Comparison of ENCODE assay signal across 9 cellular contexts in genomic region chrX:110412971-110413726, GRCh38. TPM values are rescaled to one million over a fixed set of nuclear protein-coding genes. Genes with fewer than 3 reads are reported as not detected.
DNase-seq lines count a peak whose midpoint lies in the region; ATAC-seq, FAIRE-seq and TF ChIP-seq lines count a peak whose summit lies in the region.
"Had no signal": no experiment of that assay in that cellular context is flagged by ENCODE, and none has a peak within 500 bp of the region (broad histone marks: within the 10 kb centered on the region; RNA-seq: fewer than 3 reads in every experiment).

No MANE protein-coding gene starts in this region.

- H4K20me1 ChIP-seq in mammary epithelial cell (ENCODE audit: insufficient read depth, low read length), result no peaks in the 10 kb centered on the region
- no peaks in the 10 kb centered on the region for H4K20me1 ChIP-seq in keratinocyte (ENCODE audit: control insufficient read depth, extremely low read depth, insufficient read depth, low read length)

- H3K27me3 ChIP-seq in WERI-Rb-1 (ENCODE audit: insufficient read depth, low read depth, severe bottlenecking), result peaks cover 46% of the 10 kb centered on the region
- no peaks in the 10 kb centered on the region for H3K27me3 ChIP-seq in mammary epithelial cell (ENCODE audit: insufficient read depth, low read length)
- H3K27me3 ChIP-seq in keratinocyte (ENCODE audit: control insufficient read depth, extremely low read depth, insufficient read depth, low read length), result no peaks in the 10 kb centered on the region

- H2AFZ ChIP-seq in mammary epithelial cell (ENCODE audit: low read depth, low read length) (no peak overlapping the region), keratinocyte (ENCODE audit: control insufficient read depth, low read length) (no peak overlapping the region)

- CTCF ChIA-PET in mammary epithelial cell (lab: Charles Lee; ENCODE audit: low non-redundant PET), result no interaction called here

- in situ Hi-C loops in mammary epithelial cell (cut with MboI; ENCODE audit: low sequenced_read_pairs in 2 of 2), result loop anchor here (5.0 to 25.0 kb wide), 2 partner anchors 251 to 501 kb away; no protein-coding TSS in a partner anchor

- ATAC-seq in HG02885 (IDR thresholded peaks at IDR 0.05; ENCODE audit: poor library complexity, unreplicated experiment), result peak; percentile 80

- peak; percentile 92 for TF ChIP-seq CTCF in WERI-Rb-1 (IDR thresholded peaks at IDR 0.05; ENCODE audit: low read depth, low read length)
- TF ChIP-seq CTCF in mammary epithelial cell (conservative IDR thresholded peaks at IDR 0.05 in 1 of 2, IDR thresholded peaks at IDR 0.05 in 1 of 2; ENCODE audit: extremely low read depth in 1 of 2, insufficient read depth in 1 of 2, low read depth in 1 of 2, low read length in 2 of 2), result peak; percentile 79 to 93
- peak; percentile 84 to 91 (median 86) for TF ChIP-seq CTCF in keratinocyte (optimal IDR thresholded peaks at IDR 0.05 in 1 of 3, IDR thresholded peaks at IDR 0.05 in 1 of 3, conservative IDR thresholded peaks at IDR 0.05 in 1 of 3; ENCODE audit: extremely low read depth in 1 of 3, insufficient read depth in 2 of 3, low read length in 3 of 3)

- H3K4me2 ChIP-seq in mammary epithelial cell (ENCODE audit: insufficient read depth, low read depth, low read length), result no peak overlapping the region
- no peak overlapping the region for H3K4me2 ChIP-seq in keratinocyte (ENCODE audit: control insufficient read depth, extremely low read depth, insufficient read depth, low read depth, low read length)
- H3K4me2 ChIP-seq: BLaER1 had no signal

- H3K36me3 ChIP-seq in WERI-Rb-1, result no peaks in the 10 kb centered on the region
- no peaks in the 10 kb centered on the region for H3K36me3 ChIP-seq in mammary epithelial cell (ENCODE audit: insufficient read depth, low read length)
- no peaks in the 10 kb centered on the region for H3K36me3 ChIP-seq in keratinocyte (ENCODE audit: control insufficient read depth in 2 of 2, extremely low read depth in 1 of 2, insufficient read depth in 2 of 2, low read length in 2 of 2)
- H3K36me3 ChIP-seq: BLaER1 had no signal

- 30% methylated on average over 14 of the region's 18 CpGs for WGBS in mammary epithelial cell (ENCODE audit: low coverage, missing lambda C conversion rate)

- DNase-seq in NCI-H2196 (lab: John Stamatoyannopoulos, UW; ENCODE audit: unreplicated experiment) (peak; percentile 66), NCI-H2196 treated with DMSO at 0.1 percent for 48 hours (lab: John Stamatoyannopoulos, UW; ENCODE audit: unreplicated experiment) (no peak), NCI-H2107 (lab: John Stamatoyannopoulos, UW) (peak; percentile 27), WERI-Rb-1 (peak; percentile 71), mammary epithelial cell (peak; percentile 48), keratinocyte (ENCODE audit: low read depth, low spot score) (no peak)
- peak; percentile 52 to 68 for DNase-seq in stimulated activated CD4-positive, alpha-beta T cell treated with anti-CD3 and anti-CD28 coated beads, Interleukin-1b, Interleukin-23, amount 100 ng/mL, for 4 hours (ENCODE audit: low read depth in 2 of 2)

- intact Hi-C loops in mammary epithelial cell (cut with micrococcal nuclease), result loop anchor here (1.0 to 10.0 kb wide), 3 partner anchors 253 to 501 kb away; no protein-coding TSS in a partner anchor

- peak; percentile 5 for FAIRE-seq in keratinocyte (lab: Jason Lieb, UNC)

- H3K4me1 ChIP-seq in mammary epithelial cell (ENCODE audit: insufficient read depth, low read length), result peaks cover 35% of the 10 kb centered on the region
- peaks cover 31% of the 10 kb centered on the region for H3K4me1 ChIP-seq in keratinocyte (ENCODE audit: control insufficient read depth, extremely low read depth, insufficient read depth, low read length)
- H3K4me1 ChIP-seq: BLaER1 had no signal

- H3K4me3 ChIP-seq in WERI-Rb-1 (ENCODE audit: low read depth, low read length), result peak overlapping the region; percentile 8; the same call in 1 of the 2 replicates
- H3K4me3 ChIP-seq in mammary epithelial cell (replicated peaks in 1 of 3; ENCODE audit: insufficient read depth in 1 of 3, low read depth in 2 of 3, low read length in 3 of 3), result no peak overlapping the region
- no peak overlapping the region for H3K4me3 ChIP-seq in keratinocyte (ENCODE audit: control insufficient read depth in 2 of 3, extremely low read depth in 1 of 3, insufficient read depth in 2 of 3, low read depth in 1 of 3, low read length in 3 of 3)
- H3K4me3 ChIP-seq: BLaER1 had no signal

- no peaks in the 10 kb centered on the region for H3K9me3 ChIP-seq in WERI-Rb-1 (ENCODE audit: severe bottlenecking)
- H3K9me3 ChIP-seq in mammary epithelial cell (replicated peaks; ENCODE audit: insufficient read depth, low read length), result no peaks in the 10 kb centered on the region
- H3K9me3 ChIP-seq in keratinocyte (ENCODE audit: control insufficient read depth, low read depth, low read length), result no peaks in the 10 kb centered on the region
- H3K9me3 ChIP-seq: BLaER1 had no signal

- dilution Hi-C loops in mammary epithelial cell (cut with HindIII; ENCODE audit: low sequenced_read_pairs) (no loop called here), keratinocyte (cut with MboI; ENCODE audit: extremely low pct_ligation_motif_present, low sequenced_read_pairs) (no loop called here)

- H3K9ac ChIP-seq in mammary epithelial cell (ENCODE audit: insufficient read depth, low read length), result no peak overlapping the region
- H3K9ac ChIP-seq in keratinocyte (ENCODE audit: control insufficient read depth, extremely low read depth, insufficient read depth, low read length), result no peak overlapping the region
- H3K9ac ChIP-seq: BLaER1 had no signal

- no peaks in the 10 kb centered on the region for H3K79me2 ChIP-seq in mammary epithelial cell (ENCODE audit: insufficient read depth, low read length)
- H3K79me2 ChIP-seq in keratinocyte (ENCODE audit: control insufficient read depth, insufficient read depth, low read length), result no peaks in the 10 kb centered on the region

- H3K9me1 ChIP-seq in keratinocyte (ENCODE audit: control insufficient read depth, extremely low read depth, insufficient read depth, low read length), result no peaks in the 10 kb centered on the region

- BruUV-seq in mammary epithelial cell (replicated peaks; lab: Mats Ljungman, UMichigan), result no TSS peak

- H3K27ac ChIP-seq in WERI-Rb-1 (no peak overlapping the region), mammary epithelial cell (ENCODE audit: insufficient read depth, low read depth, low read length) (no peak overlapping the region), keratinocyte (ENCODE audit: control insufficient read depth, insufficient read depth, low read length) (no peak overlapping the region)
- H3K27ac ChIP-seq: BLaER1 had no signal

RNA-seq across cellular contexts. Expression of gene RTL9, which starts 54.5 kb away (rescaled TPM):
- under 1 TPM in 1 of 2 donors, not detected in 1; 0.26 TPM for total RNA-seq in mammary epithelial cell
- polyA plus RNA-seq in mammary epithelial cell, result 0.02 TPM
- polyA minus RNA-seq in mammary epithelial cell, result not detected
- polyA plus RNA-seq in keratinocyte, result 0.05 to 0.14 TPM (median 0.13 TPM) in 3 replicates
- polyA plus RNA-seq in keratinocyte (2011; ENCODE audit: low read depth), result not detected
- 0.09 TPM in 2 replicates for polyA plus RNA-seq in keratinocyte (2011; cell fraction: cytosol; rRNA removed)
- 0.19 and 0.35 TPM in 2 replicates for polyA plus RNA-seq in keratinocyte (2011; cell fraction: nucleus; rRNA removed)
- polyA plus RNA-seq in keratinocyte (2012; ENCODE audit: low replicate concordance), result 0.07 and 0.14 TPM in 2 replicates
- polyA minus RNA-seq in keratinocyte, result 0.19 to 0.20 TPM in 2 of 3 replicates, not detected in the other
- not detected for polyA minus RNA-seq in keratinocyte (2011; cell fraction: cytosol; rRNA and poly(A)+ RNA removed)
- polyA minus RNA-seq in keratinocyte (2011; cell fraction: nucleus; rRNA and poly(A)+ RNA removed), result 0.21 and 0.31 TPM in 2 replicates

Comparison
In these comparisons a context has a peak if more than half of its experiments do, and no peak if none do; other contexts are left out.
1. DNase-seq: peak in NCI-H2196 (single experiment), NCI-H2107 (single experiment), WERI-Rb-1 (single experiment), mammary epithelial cell (single experiment) and stimulated activated CD4-positive, alpha-beta T cell treated with anti-CD3 and anti-CD28 coated beads, Interleukin-1b, Interleukin-23, amount 100 ng/mL, for 4 hours (2 of 2); none in NCI-H2196 treated with DMSO at 0.1 percent for 48 hours (single experiment) and keratinocyte (single experiment).
2. Peak in every context shown above with its lines, with median percentiles within 50 percentile points of each other: CTCF ChIP-seq.